In genomic region chr11:71951741-71952310, GRCh38 we compare ENCODE assay signal across 32 cellular contexts.
"Had no signal": no experiment of that assay in that cellular context is flagged by ENCODE, and none has a peak within 500 bp of the region (broad histone marks: within the 10 kb centered on the region; RNA-seq: fewer than 3 reads in every experiment).

No MANE protein-coding gene starts in this region.

- H3K36me3 ChIP-seq: esophagus muscularis mucosa had no signal

- H3K27me3 Mint-ChIP-seq: activated B cell treated with CpG ODN at 0.5 μM for 24 hours; activated CD4-positive, alpha-beta memory T cell treated with anti-CD3 and anti-CD28 coated beads for 36 hours; activated CD4-positive, alpha-beta T cell treated with anti-CD3 and anti-CD28 coated beads, Interleukin-2, amount 10 ng/mL, durations not matched to agents 24 days and 14 days; activated CD8-positive, alpha-beta memory T cell treated with anti-CD3 and anti-CD28 coated beads, Interleukin-2, amount 10 ng/mL, durations not matched to agents 7 days and 5 days; activated naive CD8-positive, alpha-beta T cell; effector memory CD8-positive, alpha-beta T cell; T-helper 17 cell had no signal

- FAIRE-seq: colon, frontal cortex had no signal

- ATAC-seq: activated CD4-positive, CD25-positive, alpha-beta regulatory T cell treated with anti-CD3 and anti-CD28 coated beads, Interleukin-2, amount 50 U/mL, for 24 hours; activated CD8-positive, alpha-beta memory T cell treated with anti-CD3 and anti-CD28 coated beads, Interleukin-2, amount 10 ng/mL, durations not matched to agents 7 days and 5 days; activated CD8-positive, alpha-beta T cell treated with anti-CD3 and anti-CD28 coated beads, Interleukin-2, amount 10 ng/mL, durations not matched to agents 7 days and 5 days; activated T-cell treated with anti-CD3 and anti-CD28 coated beads, Interleukin-2, amount 50 U/mL, for 72 hours; body of pancreas; effector memory CD8-positive, alpha-beta T cell; T-helper 17 cell had no signal

- H3K9me3 Mint-ChIP-seq: activated B cell treated with CpG ODN at 0.5 μM for 24 hours; activated CD4-positive, alpha-beta memory T cell treated with anti-CD3 and anti-CD28 coated beads for 36 hours; activated CD4-positive, alpha-beta T cell treated with anti-CD3 and anti-CD28 coated beads, Interleukin-2, amount 10 ng/mL, durations not matched to agents 24 days and 14 days; activated T-cell treated with anti-CD3 and anti-CD28 coated beads, Interleukin-2, amount 50 U/mL, for 72 hours; effector memory CD8-positive, alpha-beta T cell; T-helper 2 cell treated with Interferon-gamma antibody and Interleukin-4, amounts not matched to agents 5 μg/mL and 100 μg/mL, for 36 hours had no signal

- DNase-seq: activated B cell treated with CpG ODN at 0.5 μM for 24 hours; activated CD4-positive, alpha-beta memory T cell treated with anti-CD3 and anti-CD28 coated beads for 36 hours; activated CD4-positive, alpha-beta T cell treated with anti-CD3 and anti-CD28 coated beads, Interleukin-2, amount 10 ng/mL, durations not matched to agents 24 days and 14 days; activated CD8-positive, alpha-beta memory T cell treated with anti-CD3 and anti-CD28 coated beads, Interleukin-2, amount 10 ng/mL, durations not matched to agents 7 days and 5 days; activated CD8-positive, alpha-beta memory T cell treated with anti-CD3 and anti-CD28 coated beads, Interleukin-2, amount 50 U/mL, for 4 hours; activated CD8-positive, alpha-beta T cell treated with anti-CD3 and anti-CD28 coated beads, Interleukin-2, amount 10 ng/mL, durations not matched to agents 7 days and 5 days; activated effector memory CD4-positive, alpha-beta T cell treated with Interleukin-2 at 50 U/mL for 16 hours; activated gamma-delta T cell treated with Interleukin-2 at 50 U/mL for 16 hours; activated naive CD4-positive, alpha-beta T cell treated with anti-CD3 and anti-CD28 coated beads, Interleukin-2, amount 50 U/mL, for 16 hours; activated naive CD4-positive, alpha-beta T cell treated with Interleukin-2 at 50 U/mL for 16 hours; activated T-cell treated with anti-CD3 and anti-CD28 coated beads, Interleukin-2, amount 50 U/mL, for 1 hour; activated T-cell treated with anti-CD3 and anti-CD28 coated beads, Interleukin-2, amount 50 U/mL, for 72 hours; amniotic stem cell; anterior cingulate cortex; body of pancreas; caudate nucleus; cortex of kidney; dermis blood vessel endothelial cell; effector CD4-positive, alpha-beta T cell; effector memory CD8-positive, alpha-beta T cell; erythroblast; head of caudate nucleus; T-helper 1 cell; T-helper 17 cell; T1000; WERI-Rb-1 had no signal

- H3K27ac Mint-ChIP-seq: activated B cell treated with CpG ODN at 0.5 μM for 24 hours; activated CD4-positive, alpha-beta memory T cell treated with anti-CD3 and anti-CD28 coated beads for 36 hours; activated CD4-positive, alpha-beta T cell treated with anti-CD3 and anti-CD28 coated beads, Interleukin-2, amount 10 ng/mL, durations not matched to agents 24 days and 14 days; activated CD8-positive, alpha-beta memory T cell treated with anti-CD3 and anti-CD28 coated beads, Interleukin-2, amount 10 ng/mL, durations not matched to agents 7 days and 5 days; activated CD8-positive, alpha-beta T cell treated with anti-CD3 and anti-CD28 coated beads, Interleukin-2, amount 10 ng/mL, durations not matched to agents 7 days and 5 days; activated naive CD8-positive, alpha-beta T cell; activated T-cell treated with anti-CD3 and anti-CD28 coated beads, Interleukin-2, amount 50 U/mL, for 72 hours; effector memory CD8-positive, alpha-beta T cell; T-helper 17 cell; T-helper 2 cell treated with Interferon-gamma antibody and Interleukin-4, amounts not matched to agents 5 μg/mL and 100 μg/mL, for 36 hours had no signal

- H3K4me3 ChIP-seq: body of pancreas, esophagus muscularis mucosa had no signal

- H3K27ac ChIP-seq: body of pancreas, esophagus muscularis mucosa, WERI-Rb-1 had no signal

- H3K9me3 ChIP-seq: body of pancreas, esophagus muscularis mucosa had no signal

- H3K4me3 Mint-ChIP-seq: activated B cell treated with CpG ODN at 0.5 μM for 24 hours; activated CD4-positive, alpha-beta memory T cell treated with anti-CD3 and anti-CD28 coated beads for 36 hours; activated CD4-positive, alpha-beta T cell treated with anti-CD3 and anti-CD28 coated beads, Interleukin-2, amount 10 ng/mL, durations not matched to agents 24 days and 14 days; activated CD8-positive, alpha-beta memory T cell treated with anti-CD3 and anti-CD28 coated beads, Interleukin-2, amount 10 ng/mL, durations not matched to agents 7 days and 5 days; activated CD8-positive, alpha-beta T cell treated with anti-CD3 and anti-CD28 coated beads, Interleukin-2, amount 10 ng/mL, durations not matched to agents 7 days and 5 days; activated naive CD8-positive, alpha-beta T cell; activated T-cell treated with anti-CD3 and anti-CD28 coated beads, Interleukin-2, amount 50 U/mL, for 72 hours; effector memory CD8-positive, alpha-beta T cell; T-helper 17 cell; T-helper 2 cell treated with Interferon-gamma antibody and Interleukin-4, amounts not matched to agents 5 μg/mL and 100 μg/mL, for 36 hours had no signal

- H3K27me3 ChIP-seq: body of pancreas, esophagus muscularis mucosa had no signal
